Comparison of ENCODE assay signal across 9 cellular contexts in the genomic region with DNA sequence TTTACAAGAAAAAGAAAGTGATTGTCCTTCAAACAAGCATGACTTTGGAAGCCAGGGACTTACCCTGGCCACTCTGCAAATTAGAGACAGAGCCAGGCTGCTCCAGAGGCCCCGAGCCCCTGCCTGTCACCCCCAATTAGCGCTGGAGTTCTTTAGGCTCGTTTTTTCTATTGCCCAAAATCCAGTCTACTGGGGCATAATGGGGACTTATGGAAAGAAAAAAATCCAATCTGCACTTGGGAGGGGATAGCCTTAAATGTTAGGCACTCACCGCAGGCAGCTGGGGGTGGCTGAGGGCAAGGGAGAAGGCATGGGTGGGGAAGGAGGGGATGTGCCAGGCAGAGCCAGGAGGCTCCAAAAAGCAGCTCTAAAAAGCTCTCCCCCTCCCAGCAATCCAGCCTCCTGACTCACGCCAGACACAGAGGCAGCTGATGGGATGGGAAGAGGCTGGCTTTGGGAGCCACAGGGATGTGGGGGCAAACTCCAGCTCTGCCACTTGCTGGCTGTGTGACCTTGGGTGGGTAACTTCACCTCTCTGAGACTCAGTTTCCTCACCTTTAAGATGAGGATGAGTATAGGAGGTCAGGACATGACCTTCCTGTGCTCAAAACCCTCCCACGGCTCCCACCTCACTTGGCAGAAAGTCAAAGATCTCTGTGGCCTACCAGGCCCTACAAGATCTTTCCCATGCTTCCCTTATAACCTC.
DNase-seq lines count a peak whose midpoint lies in the region; ATAC-seq and TF ChIP-seq lines count a peak whose summit lies in the region.
"Had no signal": no experiment of that assay in that cellular context is flagged by ENCODE, and none has a peak within 500 bp of the region (broad histone marks: within the 10 kb centered on the region; RNA-seq: fewer than 3 reads in every experiment).

No MANE protein-coding gene starts in this region.

- H3K36me3 ChIP-seq in GM06990 (ENCODE audit: control insufficient read depth, insufficient read depth, low read length) (no peaks in the 10 kb centered on the region), SJSA1 (no peaks in the 10 kb centered on the region), skeletal muscle tissue (ENCODE audit: control insufficient read depth in 3 of 3, insufficient read depth in 3 of 3, low read length in 3 of 3) (no peaks in the 10 kb centered on the region), gastrocnemius medialis (no peaks in the 10 kb centered on the region)

- no peak overlapping the region for H3K9ac ChIP-seq in skeletal muscle tissue (ENCODE audit: low read depth in 1 of 3, low read length in 3 of 3)

- intact Hi-C loops in gastrocnemius medialis (cut with DNase I; ENCODE audit: low total_unique reads) = no loop called here

- peak overlapping the region; percentile 19; the same call in 1 of the 2 replicates for H3K4me3 ChIP-seq in GM06990 (replicated peaks; ENCODE audit: low read depth, low read length)
- no peak overlapping the region for H3K4me3 ChIP-seq in SJSA1
- no peak overlapping the region for H3K4me3 ChIP-seq in skeletal muscle tissue (ENCODE audit: low read length in 3 of 3)
- no peak overlapping the region for H3K4me3 ChIP-seq in gastrocnemius medialis

- H3K4me1 ChIP-seq in SJSA1 (replicated peaks) = peaks cover 17% of the 10 kb centered on the region
- H3K4me1 ChIP-seq in skeletal muscle tissue (ENCODE audit: control insufficient read depth in 3 of 3, insufficient read depth in 3 of 3, low read length in 3 of 3) = peaks cover 6 to 23% (median 7%) of the 10 kb centered on the region in 3 donors
- peaks cover 3 to 10% of the 10 kb centered on the region in 2 donors for H3K4me1 ChIP-seq in gastrocnemius medialis

- in situ Hi-C loops in gastrocnemius medialis (cut with MboI; ENCODE audit: low sequenced_read_pairs in 4 of 4) = no loop called here

- peak overlapping the region; percentile 53 for H3K27ac ChIP-seq in SJSA1
- peak overlapping the region; percentile 72 for H3K27ac ChIP-seq in skeletal muscle tissue (ENCODE audit: low read depth, low read length)
- H3K27ac ChIP-seq in gastrocnemius medialis = peak overlapping the region in 2 of 4 donors; percentile 26 to 33

- TF ChIP-seq CTCF in GM06990 (IDR thresholded peaks at IDR 0.05; ENCODE audit: insufficient read depth, low read length, poor library complexity, severe bottlenecking) (no peak), gastrocnemius medialis (IDR thresholded peaks at IDR 0.05 in 4 of 5, conservative IDR thresholded peaks at IDR 0.05 in 1 of 5) (no peak)

- H3K27me3 ChIP-seq in GM06990 (replicated peaks; ENCODE audit: control insufficient read depth, insufficient read depth, low read length) (no peaks in the 10 kb centered on the region), SJSA1 (replicated peaks) (no peaks in the 10 kb centered on the region), skeletal muscle tissue (ENCODE audit: control insufficient read depth in 3 of 3, insufficient read depth in 3 of 3, low read length in 3 of 3) (no peaks in the 10 kb centered on the region), gastrocnemius medialis (no peaks in the 10 kb centered on the region)

- no peak for ATAC-seq in gastrocnemius medialis

- TF ChIP-seq POLR2A in gastrocnemius medialis (IDR thresholded peaks at IDR 0.05) = no peak

- DNase-seq in GM06990 (ENCODE audit: extremely low read depth, insufficient read length) (peak; percentile 36), SJSA1 (ENCODE audit: low read depth in 1 of 2, low spot score in 2 of 2) (peak; percentile 36 to 59), fibroblast of gingiva (ENCODE audit: low read depth) (peak; percentile 64), gastrocnemius medialis (no peak), NCI-H1694 (lab: John Stamatoyannopoulos, UW) (no peak), NCI-H526 treated with DMSO at 0.1 percent for 48 hours (lab: John Stamatoyannopoulos, UW) (no peak)
- DNase-seq in stimulated activated CD4-positive, alpha-beta T cell treated with anti-CD3 and anti-CD28 coated beads, Interleukin-4, amount 100 ng/mL, for 1 hour = no peak
- DNase-seq: NCI-H2107 had no signal

- no peaks in the 10 kb centered on the region for H3K9me3 ChIP-seq in SJSA1 (replicated peaks)
- H3K9me3 ChIP-seq in skeletal muscle tissue (ENCODE audit: control insufficient read depth in 3 of 3, low read length in 3 of 3) = no peaks in the 10 kb centered on the region
- H3K9me3 ChIP-seq in gastrocnemius medialis = no peaks in the 10 kb centered on the region

Comparison
In these comparisons a context has a peak if more than half of its experiments do, and no peak if none do; other contexts are left out.
1. DNase-seq: peak in GM06990 (single experiment), SJSA1 (2 of 2) and fibroblast of gingiva (single experiment); none in gastrocnemius medialis (0 of 2), NCI-H1694 (single experiment), stimulated activated CD4-positive, alpha-beta T cell treated with anti-CD3 and anti-CD28 coated beads, Interleukin-4, amount 100 ng/mL, for 1 hour (single experiment) and NCI-H526 treated with DMSO at 0.1 percent for 48 hours (single experiment).